In the genomic region with DNA sequence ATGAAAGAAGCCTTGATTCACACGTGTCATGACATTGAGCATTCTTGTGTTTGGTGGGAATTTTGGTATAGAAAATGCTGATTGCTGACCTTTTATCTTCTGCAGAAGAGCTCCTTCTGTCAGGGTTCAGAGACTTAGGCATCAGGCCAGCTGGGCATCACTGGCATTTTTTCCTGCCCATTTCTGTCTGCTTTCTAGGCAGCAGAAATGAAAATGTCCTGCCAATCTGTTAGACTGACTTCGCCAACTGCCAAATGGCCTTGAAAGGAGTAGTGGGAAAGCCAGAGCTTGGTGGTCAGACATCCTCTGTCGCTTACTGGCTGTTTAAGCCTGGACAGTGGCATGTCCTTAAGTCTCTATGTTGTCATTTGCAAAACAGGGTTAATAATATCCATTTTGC, we compare ENCODE assay signal across 28 cellular contexts.
"Had no signal": no experiment of that assay in that cellular context is flagged by ENCODE, and none has a peak within 500 bp of the region (broad histone marks: within the 10 kb centered on the region; RNA-seq: fewer than 3 reads in every experiment).

No MANE protein-coding gene starts in this region.

- H3K4me3 Mint-ChIP-seq: natural killer cell treated with Interleukin-12 subunit alpha and Interleukin-12 subunit beta and Interleukin-15 and Interleukin-18, amount 100 ng/mL, for 72 hours; neural crest cell had no signal

- H3K9me3 Mint-ChIP-seq: natural killer cell treated with Interleukin-12 subunit alpha and Interleukin-12 subunit beta and Interleukin-15 and Interleukin-18, amount 100 ng/mL, for 72 hours; neural crest cell had no signal

- H3K27me3 ChIP-seq: gastroesophageal sphincter, heart left ventricle, hepatocyte, left lung, neutrophil, pancreas, right lobe of liver, stomach, tibial artery, upper lobe of right lung, uterus had no signal

- DNase-seq: central memory CD4-positive, alpha-beta T cell; dermis blood vessel endothelial cell; foreskin fibroblast; heart left ventricle; left cardiac atrium; left lung; mesendoderm; midbrain; pancreas; right lobe of liver; stimulated activated CD4-positive, alpha-beta T cell treated with anti-CD3 and anti-CD28 coated beads, Interleukin-12 subunit alpha, Interleukin-12 subunit beta, amount 100 ng/mL, for 4 hours; stimulated activated CD4-positive, alpha-beta T cell treated with anti-CD3 and anti-CD28 coated beads, Interleukin-1b, Interleukin-23, amount 100 ng/mL, for 48 hours; stimulated activated CD4-positive, alpha-beta T cell treated with anti-CD3 and anti-CD28 coated beads, Interleukin-4, amount 100 ng/mL, for 1 hour; stimulated activated CD8-positive, alpha-beta memory T cell treated with anti-CD3 and anti-CD28 coated beads, Interleukin-4, amount 100 ng/mL, for 48 hours; stimulated activated naive CD4-positive, alpha-beta T cell treated with Interleukin-2 at 50 U/mL for 16 hours; stomach; tibial artery; upper lobe of right lung; uterus had no signal

- H3K9me3 ChIP-seq: gastroesophageal sphincter, heart left ventricle, left lung, neutrophil, pancreas, right lobe of liver, stomach, tibial artery, upper lobe of right lung, uterus had no signal

- H3K4me1 ChIP-seq: right lobe of liver, upper lobe of right lung had no signal

- H3K36me3 ChIP-seq: gastroesophageal sphincter, heart left ventricle, left lung, neutrophil, pancreas, right lobe of liver, stomach, tibial artery, upper lobe of right lung, uterus had no signal

- H3K27ac Mint-ChIP-seq: natural killer cell treated with Interleukin-12 subunit alpha and Interleukin-12 subunit beta and Interleukin-15 and Interleukin-18, amount 100 ng/mL, for 72 hours had no signal

- H3K27ac ChIP-seq: coronary artery, epithelial cell of prostate, gastroesophageal sphincter, heart left ventricle, hepatocyte, left lung, neutrophil, pancreas, right lobe of liver, stomach, tibial artery, upper lobe of right lung, uterus had no signal

- H3K36me3 Mint-ChIP-seq: natural killer cell treated with Interleukin-12 subunit alpha and Interleukin-12 subunit beta and Interleukin-15 and Interleukin-18, amount 100 ng/mL, for 72 hours had no signal

- H3K4me2 ChIP-seq: hepatocyte, smooth muscle cell had no signal

- ATAC-seq: esophagus mucosa; gastroesophageal sphincter; heart left ventricle; left lung; natural killer cell treated with Interleukin-12 subunit alpha and Interleukin-12 subunit beta and Interleukin-15 and Interleukin-18, amount 100 ng/mL, for 72 hours; pancreas; right lobe of liver; upper lobe of right lung had no signal

- H2AFZ ChIP-seq: hepatocyte had no signal

- H3K27me3 Mint-ChIP-seq: natural killer cell treated with Interleukin-12 subunit alpha and Interleukin-12 subunit beta and Interleukin-15 and Interleukin-18, amount 100 ng/mL, for 72 hours had no signal

- H3K4me3 ChIP-seq: coronary artery, gastroesophageal sphincter, heart left ventricle, hepatocyte, left lung, pancreas, right lobe of liver, smooth muscle cell, stomach, tibial artery, upper lobe of right lung, uterus had no signal

- H3K79me2 ChIP-seq: hepatocyte had no signal
